Comparison of ENCODE assay signal across 8 cellular contexts in the genomic region with DNA sequence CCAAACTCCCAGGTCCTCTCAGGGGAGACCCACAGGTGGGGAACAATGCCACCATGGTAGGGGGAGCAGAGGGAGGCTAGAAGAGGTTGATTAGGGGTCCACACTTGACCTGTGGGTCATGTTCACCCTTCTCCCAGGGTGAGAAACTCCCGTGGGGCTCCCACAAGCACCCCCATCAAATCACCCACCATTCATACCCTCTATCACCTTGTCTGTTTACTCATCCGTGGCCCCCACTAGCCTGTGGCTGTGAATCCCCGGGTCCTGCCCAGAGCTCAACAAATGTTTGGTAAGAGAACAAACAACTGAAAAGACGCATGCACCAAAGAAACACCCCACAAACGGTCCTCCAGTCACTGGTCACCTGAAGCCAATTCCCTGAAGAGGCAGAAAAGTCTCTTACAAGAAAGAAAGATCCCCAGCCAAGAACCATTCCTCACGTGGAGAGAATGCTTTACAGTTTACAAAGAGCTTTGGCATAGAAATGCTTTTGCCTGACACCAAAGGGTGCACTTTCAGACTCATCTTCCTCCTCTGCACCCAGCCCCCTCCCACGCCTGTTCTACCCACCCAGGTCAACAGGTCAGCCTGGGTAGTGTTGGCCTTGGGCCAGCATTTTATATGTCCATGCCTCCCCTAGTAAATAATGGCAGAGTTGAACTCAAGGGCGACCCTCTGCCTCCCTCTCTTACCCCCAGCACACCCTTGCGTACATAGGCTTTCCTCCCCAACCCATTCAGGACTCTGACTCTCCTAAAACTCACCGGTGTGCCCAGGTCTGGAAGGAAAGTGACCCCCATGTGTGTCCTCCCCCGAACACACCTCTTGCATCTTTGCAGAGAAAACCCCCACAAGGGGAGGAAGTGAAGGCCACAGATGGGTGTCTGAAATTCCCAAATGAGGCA. TPM values are rescaled to one million over a fixed set of nuclear protein-coding genes. Genes with fewer than 3 reads are reported as not detected.
DNase-seq lines count a peak whose midpoint lies in the region; ATAC-seq and TF ChIP-seq lines count a peak whose summit lies in the region.

No MANE protein-coding gene starts in this region.

- peaks cover 41% of the 10 kb centered on the region for H3K4me1 ChIP-seq in mammary epithelial cell (ENCODE audit: insufficient read depth, low read length)
- peaks cover 54% of the 10 kb centered on the region for H3K4me1 ChIP-seq in muscle layer of colon (ENCODE audit: insufficient read depth, low read length)

- H3K27ac ChIP-seq in 22Rv1, result peak overlapping the region; percentile 44
- no peak overlapping the region for H3K27ac ChIP-seq in HL-60 (replicated peaks)
- no peak overlapping the region for H3K27ac ChIP-seq in mammary epithelial cell (ENCODE audit: insufficient read depth, low read depth, low read length)
- H3K27ac ChIP-seq in muscle layer of colon (ENCODE audit: low read depth, low read length), result peak overlapping the region; percentile 89

- TF ChIP-seq CTCF in 22Rv1 (IDR thresholded peaks at IDR 0.05) (no peak), HL-60 (IDR thresholded peaks at IDR 0.05; ENCODE audit: insufficient read depth, low read length) (no peak), mammary epithelial cell (conservative IDR thresholded peaks at IDR 0.05 in 1 of 2, IDR thresholded peaks at IDR 0.05 in 1 of 2; ENCODE audit: extremely low read depth in 1 of 2, insufficient read depth in 1 of 2, low read depth in 1 of 2, low read length in 2 of 2) (no peak)

- H3K36me3 ChIP-seq in mammary epithelial cell (ENCODE audit: insufficient read depth, low read length) (no peaks in the 10 kb centered on the region), muscle layer of colon (ENCODE audit: insufficient read depth, low read length) (peaks cover 12% of the 10 kb centered on the region)

- H3K9me3 ChIP-seq in mammary epithelial cell (replicated peaks; ENCODE audit: insufficient read depth, low read length) (no peaks in the 10 kb centered on the region), muscle layer of colon (ENCODE audit: low read length) (no peaks in the 10 kb centered on the region)

- BruUV-seq in mammary epithelial cell (replicated peaks; lab: Mats Ljungman, UMichigan), result TSS peak; percentile 24

- DNase-seq in HL-60 (ENCODE audit: low read depth in 1 of 2, low spot score in 1 of 2), result no peak
- peak; percentile 43 for DNase-seq in mammary epithelial cell
- no peak for DNase-seq in NCI-H2081 treated with DMSO at 0.1 percent for 48 hours (lab: John Stamatoyannopoulos, UW)
- no peak for DNase-seq in NCI-H2171 treated with DMSO at 0.1 percent for 48 hours (lab: John Stamatoyannopoulos, UW)
- no peak for DNase-seq in A172 (ENCODE audit: low spot score)

- 24% methylated on average over 10 of the region's 11 CpGs for WGBS in mammary epithelial cell (ENCODE audit: low coverage, missing lambda C conversion rate)

- H3K9ac ChIP-seq in mammary epithelial cell (ENCODE audit: insufficient read depth, low read length), result no peak overlapping the region
- H3K9ac ChIP-seq in muscle layer of colon (ENCODE audit: low read length), result peak overlapping the region; percentile 79

- H2AFZ ChIP-seq in mammary epithelial cell (ENCODE audit: low read depth, low read length), result peak overlapping the region; percentile 86

- H4K20me1 ChIP-seq in mammary epithelial cell (ENCODE audit: insufficient read depth, low read length), result no peaks in the 10 kb centered on the region

- in situ Hi-C loops in mammary epithelial cell (cut with MboI; ENCODE audit: low sequenced_read_pairs in 2 of 2), result no loop called here

- dilution Hi-C loops in mammary epithelial cell (cut with HindIII; ENCODE audit: low sequenced_read_pairs), result no loop called here

- CTCF ChIA-PET in mammary epithelial cell (lab: Charles Lee; ENCODE audit: low non-redundant PET), result no interaction called here

- H3K4me3 ChIP-seq in HL-60 (replicated peaks; ENCODE audit: insufficient read depth, low read length) (peak overlapping the region; percentile 63), mammary epithelial cell (replicated peaks in 1 of 3; ENCODE audit: insufficient read depth in 1 of 3, low read depth in 2 of 3, low read length in 3 of 3) (peak overlapping the region; percentile 50 to 60 (median 60)), muscle layer of colon (ENCODE audit: low read depth in 1 of 2, low read length in 2 of 2) (peak overlapping the region; percentile 75 to 97)

- peak overlapping the region; percentile 94 for H3K4me2 ChIP-seq in mammary epithelial cell (ENCODE audit: insufficient read depth, low read depth, low read length)

- intact Hi-C loops in mammary epithelial cell (cut with micrococcal nuclease), result loop anchor here (2.0 to 5.0 kb wide), 2 partner anchors 41 to 45 kb away; no protein-coding TSS in a partner anchor

- no peak for ATAC-seq in HG03108 (IDR thresholded peaks at IDR 0.05; ENCODE audit: unreplicated experiment)

- H3K79me2 ChIP-seq in mammary epithelial cell (ENCODE audit: insufficient read depth, low read length), result no peaks in the 10 kb centered on the region

- H3K27me3 ChIP-seq in HL-60 (ENCODE audit: insufficient read depth, poor library complexity, severe bottlenecking), result peaks cover 3% of the 10 kb centered on the region
- H3K27me3 ChIP-seq in mammary epithelial cell (ENCODE audit: insufficient read depth, low read length), result no peaks in the 10 kb centered on the region
- no peaks in the 10 kb centered on the region for H3K27me3 ChIP-seq in muscle layer of colon (ENCODE audit: control insufficient read depth in 1 of 2, insufficient read depth in 2 of 2, low read length in 2 of 2)

RNA-seq across cellular contexts. Expression of a gene that starts 1.8 kb away (rescaled TPM):
- 1 to 10 TPM; 3.1 to 7.3 TPM for total RNA-seq in mammary epithelial cell
- polyA plus RNA-seq in mammary epithelial cell, result 1.6 TPM
- polyA minus RNA-seq in mammary epithelial cell, result 1.2 TPM
- 10.7 and 12.2 TPM in 2 replicates for total RNA-seq in A172 (2014; rRNA removed; shearing (Covaris generic))

Comparison
In these comparisons a context has a peak if more than half of its experiments do, and no peak if none do; other contexts are left out.
1. H3K27ac ChIP-seq: peak in 22Rv1 (single experiment) and muscle layer of colon (single experiment); none in HL-60 (single experiment) and mammary epithelial cell (single experiment).
2. Peak in every context shown above with its lines, with median percentiles within 50 percentile points of each other: H3K4me3 ChIP-seq.